Comparison of ENCODE assay signal across 8 cellular contexts in genomic region chr16:2429037-2429770, GRCh38. TPM values are rescaled to one million over a fixed set of nuclear protein-coding genes. Genes with fewer than 3 reads are reported as not detected.
DNase-seq lines count a peak whose midpoint lies in the region; ATAC-seq, FAIRE-seq and TF ChIP-seq lines count a peak whose summit lies in the region.

CCNF (plus strand) TSS chr16:2429447; CDS start chr16:2429482, 35 bp downstream.

- peaks cover 23% of the 10 kb centered on the region for H3K4me1 Mint-ChIP-seq in WTC11

- H3K36me3 Mint-ChIP-seq in WTC11: peaks cover 32% of the 10 kb centered on the region

- H3K27ac ChIP-seq in AG04450 (ENCODE audit: low read depth, low read length) (peak within 1 kb of the TSS; percentile 21), smooth muscle cell (ENCODE audit: low read depth) (no peak within 1 kb of the TSS)

- H3K9me3 Mint-ChIP-seq in WTC11: no peaks in the 10 kb centered on the region

- peak within 1 kb of the TSS; percentile 99 for H3K4me3 Mint-ChIP-seq in WTC11

- no peak for FAIRE-seq in bronchial epithelial cell (lab: Jason Lieb, UNC)

- CTCF ChIA-PET in AG04450 (lab: Charles Lee) (interaction anchor here (0.7 to 2.1 kb wide), 3 partner anchors 14 to 74 kb away, joined by 3 to 16 read pairs (median 4); no protein-coding TSS in a partner anchor), WTC11 (lab: Charles Lee) (interaction anchor here (0.5 to 3.7 kb wide), 15 partner anchors 8 to 235 kb away, joined by 3 to 32 read pairs (median 4); partner anchors contain the start of genes ABCA3, ECI1 and TEDC2)

- H3K4me3 ChIP-seq in AG04450 (ENCODE audit: low read depth, low read length) (peak within 1 kb of the TSS; percentile 78), bronchial epithelial cell (ENCODE audit: low read depth, low read length) (peak within 1 kb of the TSS; percentile 65), smooth muscle cell (peak within 1 kb of the TSS; percentile 94)

- POLR2A ChIA-PET in AG04450 (lab: Yijun Ruan, JAX): interaction anchor here (0.6 to 1.1 kb wide), 5 partner anchors 13 to 603 kb away, joined by 3 to 7 read pairs (median 5); partner anchors contain the start of genes ECI1 and HAGH
- POLR2A ChIA-PET in WTC11 (lab: Charles Lee): interaction anchor here (1.1 to 1.3 kb wide), 2 partner anchors 11 to 46 kb away, joined by 3 to 5 read pairs; partner anchors contain the start of gene TBC1D24

- H3K36me3 ChIP-seq in bronchial epithelial cell (ENCODE audit: control insufficient read depth, insufficient read depth, low read length) (peaks cover 7% of the 10 kb centered on the region), smooth muscle cell (ENCODE audit: low read depth) (no peaks in the 10 kb centered on the region)

- peak within 1 kb of the TSS; percentile 40 for H3K27ac Mint-ChIP-seq in WTC11

- H3K4me1 ChIP-seq in smooth muscle cell (ENCODE audit: low read depth): peaks cover 18% of the 10 kb centered on the region

- H3K79me2 ChIP-seq in smooth muscle cell (ENCODE audit: low read depth): peaks cover 25% of the 10 kb centered on the region

- no peaks in the 10 kb centered on the region for H3F3A ChIP-seq in smooth muscle cell (ENCODE audit: low read depth)

- peaks cover 11% of the 10 kb centered on the region for H3K27me3 Mint-ChIP-seq in WTC11 (ENCODE audit: low read depth)

- H3K9me3 ChIP-seq in AG04450 (ENCODE audit: control insufficient read depth, insufficient read depth, low read length) (no peaks in the 10 kb centered on the region; the same call in 1 of the 2 replicates), smooth muscle cell (replicated peaks; ENCODE audit: low read depth) (no peaks in the 10 kb centered on the region)

- no peaks in the 10 kb centered on the region for H4K20me1 ChIP-seq in smooth muscle cell (ENCODE audit: low read depth)

- WGBS in smooth muscle cell (ENCODE audit: low lambda C conversion rate): under 1% methylated on average over 44 of the region's 102 CpGs

- H3K9ac ChIP-seq in smooth muscle cell (ENCODE audit: low read depth): peak within 1 kb of the TSS; percentile 83

- peak within 1 kb of the TSS; percentile 93 for H2AFZ ChIP-seq in smooth muscle cell (ENCODE audit: low read depth)

- no peak for TF ChIP-seq CTCF in AG04450 (IDR thresholded peaks at IDR 0.05; ENCODE audit: low read depth, low read length)
- no peak for TF ChIP-seq CTCF in WTC11 (IDR thresholded peaks at IDR 0.05)
- no peak for TF ChIP-seq CTCF in bronchial epithelial cell (IDR thresholded peaks at IDR 0.05; ENCODE audit: insufficient read depth, low read length, severe bottlenecking)
- TF ChIP-seq CTCF in smooth muscle cell (IDR thresholded peaks at IDR 0.05; ENCODE audit: borderline replicate concordance, insufficient read depth, poor library complexity, severe bottlenecking): no peak

- H3K27me3 ChIP-seq in AG04450 (ENCODE audit: control insufficient read depth, insufficient read depth, low read length) (no peaks in the 10 kb centered on the region), bronchial epithelial cell (ENCODE audit: control insufficient read depth, insufficient read depth, low read length) (no peaks in the 10 kb centered on the region), smooth muscle cell (ENCODE audit: low read depth) (no peaks in the 10 kb centered on the region)

- peak; percentile 75 for DNase-seq in AG04450 (ENCODE audit: low read depth, low spot score)
- DNase-seq in NCI-H2196 treated with DMSO at 0.1 percent for 48 hours (lab: John Stamatoyannopoulos, UW; ENCODE audit: unreplicated experiment): peak; percentile 84
- peak; percentile 99 for DNase-seq in WTC11 (ENCODE audit: low spot score)
- DNase-seq in bronchial epithelial cell (ENCODE audit: low read depth): peak; percentile 83
- peak; percentile 99 for DNase-seq in iPS-NIHi7 (ENCODE audit: extremely low spot score)
- DNase-seq in smooth muscle cell (lab: John Stamatoyannopoulos, UW; ENCODE audit: unreplicated experiment): peak; percentile 93

- H3K4me2 ChIP-seq in smooth muscle cell: peak within 1 kb of the TSS; percentile 98

- ATAC-seq in GM18873 (IDR thresholded peaks at IDR 0.05; ENCODE audit: low FRiP score, unreplicated experiment) (peak; percentile 62), HG03135 (IDR thresholded peaks at IDR 0.05; ENCODE audit: unreplicated experiment) (peak; percentile 81), WTC11 (peak; percentile 92)

TF ChIP-seq in WTC11, 78 proteins besides CTCF, POLR2A, EP300 and RAD21 (continues in another document):
- TF ChIP-seq, protein P1, sequence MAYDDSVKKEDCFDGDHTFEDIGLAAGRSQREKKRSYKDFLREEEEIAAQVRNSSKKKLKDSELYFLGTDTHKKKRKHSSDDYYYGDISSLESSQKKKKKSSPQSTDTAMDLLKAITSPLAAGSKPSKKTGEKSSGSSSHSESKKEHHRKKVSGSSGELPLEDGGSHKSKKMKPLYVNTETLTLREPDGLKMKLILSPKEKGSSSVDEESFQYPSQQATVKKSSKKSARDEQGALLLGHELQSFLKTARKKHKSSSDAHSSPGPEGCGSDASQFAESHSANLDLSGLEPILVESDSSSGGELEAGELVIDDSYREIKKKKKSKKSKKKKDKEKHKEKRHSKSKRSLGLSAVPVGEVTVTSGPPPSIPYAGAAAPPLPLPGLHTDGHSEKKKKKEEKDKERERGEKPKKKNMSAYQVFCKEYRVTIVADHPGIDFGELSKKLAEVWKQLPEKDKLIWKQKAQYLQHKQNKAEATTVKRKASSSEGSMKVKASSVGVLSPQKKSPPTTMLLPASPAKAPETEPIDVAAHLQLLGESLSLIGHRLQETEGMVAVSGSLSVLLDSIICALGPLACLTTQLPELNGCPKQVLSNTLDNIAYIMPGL (CRISPR knock-in tag; IDR thresholded peaks at IDR 0.05): no peak; the same call in 1 of the 2 replicates
- TF ChIP-seq GABPB1 (CRISPR knock-in tag; IDR thresholded peaks at IDR 0.05): no peak
- TF ChIP-seq PRDM15 (CRISPR knock-in tag; IDR thresholded peaks at IDR 0.05): peak; percentile 42; the same call in 1 of the 2 replicates
- no peak for TF ChIP-seq AR (CRISPR knock-in tag; IDR thresholded peaks at IDR 0.05)
- peak; percentile 92 for TF ChIP-seq FOXP1 (CRISPR knock-in tag; IDR thresholded peaks at IDR 0.05; ENCODE audit: borderline replicate concordance)
- peak; percentile 90 for TF ChIP-seq SP1 (CRISPR knock-in tag; conservative IDR thresholded peaks at IDR 0.05)

RNA-seq across cellular contexts. Expression of gene CCNF, which starts in this region (rescaled TPM):
- 2.3 and 2.5 TPM in 2 replicates for polyA plus RNA-seq in AG04450 (2011; rRNA removed)
- 10.2 and 11.3 TPM in 2 replicates for polyA minus RNA-seq in AG04450 (2011; rRNA and poly(A)+ RNA removed)
- 53.5 to 65.7 TPM (median 54.7 TPM) in 3 replicates for total RNA-seq in WTC11 (2021)
- total RNA-seq in bronchial epithelial cell: 3.9 and 5.4 TPM in 2 replicates
- total RNA-seq in smooth muscle cell: 3.6 and 4.9 TPM in 2 replicates
- polyA plus RNA-seq in smooth muscle cell: 6.6 and 12.8 TPM in 2 replicates
